ENCODE assay signal across 1 cellular context in genomic region chr19:781800-782194, GRCh38.
TF ChIP-seq lines count a peak whose summit lies in the region.

No MANE protein-coding gene starts in this region.

TF ChIP-seq in WTC11, 78 proteins besides CTCF, POLR2A, EP300 and RAD21:
- TF ChIP-seq STAT6 (CRISPR knock-in tag; conservative IDR thresholded peaks at IDR 0.05; ENCODE audit: low read depth) (no peak), RELA (CRISPR knock-in tag; IDR thresholded peaks at IDR 0.05; ENCODE audit: borderline replicate concordance) (no peak), SMAD3 (CRISPR knock-in tag; IDR thresholded peaks at IDR 0.05; ENCODE audit: borderline replicate concordance) (no peak), ATF1 (CRISPR knock-in tag; IDR thresholded peaks at IDR 0.05) (no peak), E2F5 (CRISPR knock-in tag; IDR thresholded peaks at IDR 0.05) (no peak), ERG (CRISPR knock-in tag; IDR thresholded peaks at IDR 0.05) (no peak), JUN (CRISPR knock-in tag; IDR thresholded peaks at IDR 0.05) (no peak), TEAD4 (CRISPR knock-in tag; IDR thresholded peaks at IDR 0.05) (no peak), ARID4B (CRISPR knock-in tag; IDR thresholded peaks at IDR 0.05; ENCODE audit: borderline replicate concordance) (no peak), PRRX2 (CRISPR knock-in tag; IDR thresholded peaks at IDR 0.05) (no peak), TCF7 (CRISPR knock-in tag; IDR thresholded peaks at IDR 0.05; ENCODE audit: low read depth) (no peak), FOXK1 (CRISPR knock-in tag; IDR thresholded peaks at IDR 0.05) (no peak), ZNF423 (CRISPR knock-in tag; IDR thresholded peaks at IDR 0.05) (no peak), GTF2I (CRISPR knock-in tag; conservative IDR thresholded peaks at IDR 0.05) (no peak), JAZF1 (CRISPR knock-in tag; IDR thresholded peaks at IDR 0.05) (no peak), GABPB1 (CRISPR knock-in tag; IDR thresholded peaks at IDR 0.05) (no peak), CREM (CRISPR knock-in tag; IDR thresholded peaks at IDR 0.05) (no peak), ZNF416 (CRISPR knock-in tag; IDR thresholded peaks at IDR 0.05) (no peak)
- TF ChIP-seq, protein P1, sequence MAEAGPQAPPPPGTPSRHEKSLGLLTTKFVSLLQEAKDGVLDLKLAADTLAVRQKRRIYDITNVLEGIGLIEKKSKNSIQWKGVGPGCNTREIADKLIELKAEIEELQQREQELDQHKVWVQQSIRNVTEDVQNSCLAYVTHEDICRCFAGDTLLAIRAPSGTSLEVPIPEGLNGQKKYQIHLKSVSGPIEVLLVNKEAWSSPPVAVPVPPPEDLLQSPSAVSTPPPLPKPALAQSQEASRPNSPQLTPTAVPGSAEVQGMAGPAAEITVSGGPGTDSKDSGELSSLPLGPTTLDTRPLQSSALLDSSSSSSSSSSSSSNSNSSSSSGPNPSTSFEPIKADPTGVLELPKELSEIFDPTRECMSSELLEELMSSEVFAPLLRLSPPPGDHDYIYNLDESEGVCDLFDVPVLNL (CRISPR knock-in tag; IDR thresholded peaks at IDR 0.05; ENCODE audit: borderline replicate concordance, low read depth), result no peak
- TF ChIP-seq, protein P2, sequence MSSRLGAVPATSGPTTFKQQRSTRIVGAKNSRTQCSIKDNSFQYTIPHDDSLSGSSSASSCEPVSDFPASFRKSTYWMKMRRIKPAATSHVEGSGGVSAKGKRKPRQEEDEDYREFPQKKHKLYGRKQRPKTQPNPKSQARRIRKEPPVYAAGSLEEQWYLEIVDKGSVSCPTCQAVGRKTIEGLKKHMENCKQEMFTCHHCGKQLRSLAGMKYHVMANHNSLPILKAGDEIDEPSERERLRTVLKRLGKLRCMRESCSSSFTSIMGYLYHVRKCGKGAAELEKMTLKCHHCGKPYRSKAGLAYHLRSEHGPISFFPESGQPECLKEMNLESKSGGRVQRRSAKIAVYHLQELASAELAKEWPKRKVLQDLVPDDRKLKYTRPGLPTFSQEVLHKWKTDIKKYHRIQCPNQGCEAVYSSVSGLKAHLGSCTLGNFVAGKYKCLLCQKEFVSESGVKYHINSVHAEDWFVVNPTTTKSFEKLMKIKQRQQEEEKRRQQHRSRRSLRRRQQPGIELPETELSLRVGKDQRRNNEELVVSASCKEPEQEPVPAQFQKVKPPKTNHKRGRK (CRISPR knock-in tag; IDR thresholded peaks at IDR 0.05; ENCODE audit: borderline replicate concordance), result no peak
TF ChIP-seq in WTC11: peak in this region for 0.
